Comparison of ENCODE assay signal across 8 cellular contexts in genomic region chr13:99265823-99266426, GRCh38. TPM values are rescaled to one million over a fixed set of nuclear protein-coding genes. Genes with fewer than 3 reads are reported as not detected.
DNase-seq lines count a peak whose midpoint lies in the region; ATAC-seq and TF ChIP-seq lines count a peak whose summit lies in the region.

No MANE protein-coding gene starts in this region.

- intact Hi-C loops in aorta (cut with DNase I), result loop anchor here in 1 of 2 donors (2.0 kb wide), 1 partner anchor 89 kb away; no protein-coding TSS in a partner anchor

- no peaks in the 10 kb centered on the region for H3K27me3 ChIP-seq in aorta (ENCODE audit: control insufficient read depth in 1 of 2, insufficient read depth in 2 of 2, low read length in 1 of 2)

- no peaks in the 10 kb centered on the region for H3K9me3 ChIP-seq in aorta (ENCODE audit: control insufficient read depth, low read length)

- H3K4me3 ChIP-seq in NB4 (ENCODE audit: low read depth, low read length), result no peak overlapping the region
- H3K4me3 ChIP-seq in aorta (ENCODE audit: low read length in 2 of 2), result no peak overlapping the region

- TF ChIP-seq POLR2A in NB4 (IDR thresholded peaks at IDR 0.05; ENCODE audit: extremely low read depth, insufficient read length), result no peak

- H3K36me3 ChIP-seq in aorta (ENCODE audit: control insufficient read depth in 1 of 2, insufficient read depth in 2 of 2, low read length in 1 of 2), result no peaks in the 10 kb centered on the region

- no peaks in the 10 kb centered on the region for H3K4me1 ChIP-seq in aorta (ENCODE audit: control insufficient read depth in 1 of 2, insufficient read depth in 2 of 2, low read length in 2 of 2)

- POLR2A ChIA-PET in GM10248 (lab: Yijun Ruan, JAX), result no interaction called here

- DNase-seq in AG08396 (ENCODE audit: low spot score) (peak; percentile 33), GM10248 (ENCODE audit: extremely low spot score) (peak; percentile 40), NB4 (ENCODE audit: low read depth) (peak; percentile 60), foreskin melanocyte (peak; percentile 39), retina (peak; percentile 48), aorta (no peak)

- no peak for ATAC-seq in aorta (ENCODE audit: low FRiP score)
- ATAC-seq in HG03108 (IDR thresholded peaks at IDR 0.05; ENCODE audit: unreplicated experiment), result no peak

- WGBS in aorta, 2 donors, result 32 to 39% methylated on average over 3 of the region's 3 CpGs

- peak; percentile 63 for TF ChIP-seq CTCF in GM10248 (IDR thresholded peaks at IDR 0.05; ENCODE audit: control extremely low read depth, extremely low read depth, low read depth, missing control alignments)
- peak; percentile 33 for TF ChIP-seq CTCF in NB4 (IDR thresholded peaks at IDR 0.05; ENCODE audit: low read depth, low read length)
- peak; percentile 82 for TF ChIP-seq CTCF in VCaP (conservative IDR thresholded peaks at IDR 0.05)

- CTCF ChIA-PET in GM10248 (lab: Yijun Ruan, JAX), result interaction anchor here (0.6 to 23.7 kb wide), 55 partner anchors 8 to 761 kb away, joined by 3 to 363 read pairs (median 4); partner anchors contain the start of genes GPR183 and UBAC2

- H3K27ac ChIP-seq in VCaP (no peak overlapping the region), aorta (ENCODE audit: low read depth in 1 of 2, low read length in 2 of 2) (no peak overlapping the region)

RNA-seq across cellular contexts. Expression of gene GPR18, which starts 7.7 kb away (rescaled TPM):
- under 1 TPM; 0.24 to 0.55 TPM for total RNA-seq in aorta
- polyA plus RNA-seq in aorta, result 1 to 10 TPM in 1 of 2 donors, not detected in 1; 1.5 TPM

RNA-seq across cellular contexts. Expression of gene GPR183, which starts 41.3 kb away (rescaled TPM):
- total RNA-seq in aorta, result 10 to 100 TPM; 18.7 to 25.3 TPM
- 1 to 10 TPM; 1.7 to 9.1 TPM for polyA plus RNA-seq in aorta

Comparison
In these comparisons a context has a peak if more than half of its experiments do, and no peak if none do; other contexts are left out.
1. DNase-seq: peak in AG08396 (single experiment), GM10248 (single experiment), NB4 (single experiment), foreskin melanocyte (single experiment) and retina (single experiment); none in aorta (0 of 2).
2. Peak in every context shown above with its lines, with median percentiles within 50 percentile points of each other: CTCF ChIP-seq.